ENCODE assay signal across 16 cellular contexts in the genomic region with DNA sequence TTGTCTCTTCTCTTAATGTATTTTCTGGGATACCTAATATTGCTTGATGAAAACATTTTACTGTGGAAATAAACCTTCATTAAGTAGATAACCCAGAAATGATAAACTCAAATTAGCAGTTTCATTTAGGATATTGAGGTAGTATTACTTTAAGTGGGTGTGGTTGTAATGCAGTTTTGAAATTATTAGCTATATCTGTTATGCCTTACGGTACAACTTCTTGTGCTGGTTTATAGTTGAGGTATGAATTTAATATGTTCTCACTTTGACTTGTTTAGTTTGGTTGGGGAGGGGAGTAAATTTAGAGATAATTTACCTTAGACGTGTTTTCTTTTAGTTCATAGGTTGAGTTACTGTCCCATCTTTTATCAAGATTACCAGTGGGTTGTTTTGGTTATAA.
"Had no signal": no experiment of that assay in that cellular context is flagged by ENCODE, and none has a peak within 500 bp of the region (broad histone marks: within the 10 kb centered on the region; RNA-seq: fewer than 3 reads in every experiment).

No MANE protein-coding gene starts in this region.

- FAIRE-seq: endometrium had no signal

- DNase-seq: activated CD4-positive, alpha-beta T cell treated with anti-CD3 and anti-CD28 coated beads, Interleukin-2, amount 50 U/mL, for 4 hours; activated CD4-positive, CD25-positive, alpha-beta regulatory T cell treated with anti-CD3 and anti-CD28 coated beads, Interleukin-2, amount 50 U/mL, for 72 hours; activated CD8-positive, alpha-beta memory T cell treated with anti-CD3 and anti-CD28 coated beads, Interleukin-2, amount 10 ng/mL, durations not matched to agents 7 days and 5 days; activated gamma-delta T cell; activated naive CD8-positive, alpha-beta T cell treated with anti-CD3 and anti-CD28 coated beads for 36 hours; activated T-cell treated with anti-CD3 and anti-CD28 coated beads, Interleukin-2, amount 50 U/mL, for 24 hours; hippocampal formation; kidney glomerular epithelial cell; stimulated activated CD4-positive, alpha-beta T cell treated with anti-CD3 and anti-CD28 coated beads, Interleukin-2, amount 100 ng/mL, for 48 hours; stimulated activated naive CD8-positive, alpha-beta T cell treated with anti-CD3 and anti-CD28 coated beads, Interleukin-15, amount 100 ng/mL, for 72 hours; testis; upper lobe of right lung had no signal

- H3K36me3 ChIP-seq: breast epithelium had no signal

- ATAC-seq: activated CD8-positive, alpha-beta memory T cell treated with anti-CD3 and anti-CD28 coated beads, Interleukin-2, amount 10 ng/mL, durations not matched to agents 7 days and 5 days; esophagus mucosa; stimulated activated naive CD8-positive, alpha-beta T cell treated with anti-CD3 and anti-CD28 coated beads, Interleukin-15, amount 100 ng/mL, for 72 hours had no signal

- H3K27ac ChIP-seq: breast epithelium, testis, upper lobe of right lung had no signal

- H3K9me3 Mint-ChIP-seq: stimulated activated naive CD8-positive, alpha-beta T cell treated with anti-CD3 and anti-CD28 coated beads, Interleukin-15, amount 100 ng/mL, for 72 hours had no signal

- H3K4me3 Mint-ChIP-seq: activated CD8-positive, alpha-beta memory T cell treated with anti-CD3 and anti-CD28 coated beads, Interleukin-2, amount 10 ng/mL, durations not matched to agents 7 days and 5 days; activated naive CD8-positive, alpha-beta T cell treated with anti-CD3 and anti-CD28 coated beads for 36 hours; activated T-cell treated with anti-CD3 and anti-CD28 coated beads, Interleukin-2, amount 50 U/mL, for 24 hours; neural crest cell; stimulated activated naive CD8-positive, alpha-beta T cell treated with anti-CD3 and anti-CD28 coated beads, Interleukin-15, amount 100 ng/mL, for 72 hours had no signal

- H3K27ac Mint-ChIP-seq: activated CD8-positive, alpha-beta memory T cell treated with anti-CD3 and anti-CD28 coated beads, Interleukin-2, amount 10 ng/mL, durations not matched to agents 7 days and 5 days had no signal

- H3K9me3 ChIP-seq: testis, upper lobe of right lung had no signal

- H3K27me3 Mint-ChIP-seq: activated CD8-positive, alpha-beta memory T cell treated with anti-CD3 and anti-CD28 coated beads, Interleukin-2, amount 10 ng/mL, durations not matched to agents 7 days and 5 days; activated naive CD8-positive, alpha-beta T cell treated with anti-CD3 and anti-CD28 coated beads for 36 hours; activated T-cell treated with anti-CD3 and anti-CD28 coated beads, Interleukin-2, amount 50 U/mL, for 24 hours; stimulated activated naive CD8-positive, alpha-beta T cell treated with anti-CD3 and anti-CD28 coated beads, Interleukin-15, amount 100 ng/mL, for 72 hours had no signal

- H3K4me1 ChIP-seq: breast epithelium, testis had no signal

- H3K4me3 ChIP-seq: breast epithelium, testis, upper lobe of right lung had no signal

- H3K27me3 ChIP-seq: breast epithelium, testis, upper lobe of right lung had no signal
